In the genomic region with DNA sequence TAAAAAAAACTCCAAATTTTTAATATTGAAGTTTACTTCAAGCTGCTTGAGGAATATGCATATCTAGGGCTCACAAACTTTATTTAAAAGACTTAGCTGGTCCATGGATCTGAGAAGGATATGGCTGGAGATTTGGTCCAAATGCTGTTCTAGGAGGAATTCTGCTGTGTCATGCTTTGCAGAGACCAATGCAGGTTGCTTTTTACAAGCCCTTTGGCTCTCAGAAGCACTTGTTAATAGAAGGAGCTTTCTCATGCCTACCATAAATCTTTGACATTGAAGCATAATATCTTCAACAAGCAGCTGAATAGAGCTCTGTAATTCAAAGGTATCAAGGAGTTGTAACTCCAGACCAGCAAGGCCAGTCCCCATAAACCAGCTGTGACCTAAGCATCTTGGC, we compare ENCODE assay signal across 16 cellular contexts.
DNase-seq lines count a peak whose midpoint lies in the region; ATAC-seq and TF ChIP-seq lines count a peak whose summit lies in the region.
"Had no signal": no experiment of that assay in that cellular context is flagged by ENCODE, and none has a peak within 500 bp of the region (broad histone marks: within the 10 kb centered on the region; RNA-seq: fewer than 3 reads in every experiment).

No MANE protein-coding gene starts in this region.

- no peaks in the 10 kb centered on the region for H3K36me3 Mint-ChIP-seq in progenitor cell of endocrine pancreas (ENCODE audit: insufficient read depth)
- no peaks in the 10 kb centered on the region for H3K36me3 Mint-ChIP-seq in stimulated activated naive B cell treated with anti-CD40 and anti-IgM and Interleukin-4, amounts not matched to agents 10 μg/mL and 1 μg/mL and 100 μg/mL, for 72 hours
- H3K36me3 Mint-ChIP-seq: CD14-positive monocyte had no signal

- H3K27me3 ChIP-seq in smooth muscle cell (ENCODE audit: low read depth), result peaks cover 13% of the 10 kb centered on the region

- no peak for ATAC-seq in stimulated activated naive B cell treated with anti-CD40 and anti-IgM and Interleukin-4, amounts not matched to agents 10 μg/mL and 1 μg/mL and 100 μg/mL, for 72 hours (replicated peaks)
- ATAC-seq: PC-3, T-helper 17 cell had no signal

- H3K9me3 Mint-ChIP-seq in progenitor cell of endocrine pancreas (ENCODE audit: low read depth), result no peaks in the 10 kb centered on the region
- no peaks in the 10 kb centered on the region for H3K9me3 Mint-ChIP-seq in stimulated activated naive B cell treated with anti-CD40 and anti-IgM and Interleukin-4, amounts not matched to agents 10 μg/mL and 1 μg/mL and 100 μg/mL, for 72 hours
- H3K9me3 Mint-ChIP-seq: H9, IgD-negative memory B cell had no signal

- H3K4me3 ChIP-seq in smooth muscle cell, result no peak overlapping the region

- no peak overlapping the region for H2AFZ ChIP-seq in smooth muscle cell (ENCODE audit: low read depth)

- peak; percentile 33 for DNase-seq in NCI-H510A treated with DMSO at 0.1 percent for 48 hours (lab: John Stamatoyannopoulos, UW)
- no peak for DNase-seq in NCI-H510A (lab: John Stamatoyannopoulos, UW)
- peak; percentile 92 for DNase-seq in DMS79 treated with DMSO at 0.1 percent for 48 hours (lab: John Stamatoyannopoulos, UW)
- peak; percentile 19 for DNase-seq in NCI-H2196 (lab: John Stamatoyannopoulos, UW; ENCODE audit: unreplicated experiment)
- no peak for DNase-seq in progenitor cell of endocrine pancreas (ENCODE audit: low spot score, unreplicated experiment)
- DNase-seq in stimulated activated naive B cell treated with anti-CD40 and anti-IgM and Interleukin-4, amounts not matched to agents 10 μg/mL and 1 μg/mL and 100 μg/mL, for 72 hours, result no peak
- no peak for DNase-seq in smooth muscle cell (lab: John Stamatoyannopoulos, UW; ENCODE audit: unreplicated experiment)
- DNase-seq in cardiac septum (ENCODE audit: low spot score), result no peak
- DNase-seq: COR-L47, H9, NCI-H1436 treated with DMSO at 0.1 percent for 48 hours, PC-3, T-helper 17 cell had no signal

- no peaks in the 10 kb centered on the region for H3K36me3 ChIP-seq in smooth muscle cell (ENCODE audit: low read depth)

- no peaks in the 10 kb centered on the region for H3F3A ChIP-seq in smooth muscle cell (ENCODE audit: low read depth)

- H3K4me3 Mint-ChIP-seq in progenitor cell of endocrine pancreas (ENCODE audit: low read depth), result no peak overlapping the region
- no peak overlapping the region for H3K4me3 Mint-ChIP-seq in stimulated activated naive B cell treated with anti-CD40 and anti-IgM and Interleukin-4, amounts not matched to agents 10 μg/mL and 1 μg/mL and 100 μg/mL, for 72 hours
- H3K4me3 Mint-ChIP-seq: CD14-positive monocyte, H9, IgD-negative memory B cell, T-helper 17 cell had no signal

- no peaks in the 10 kb centered on the region for H4K20me1 ChIP-seq in smooth muscle cell (ENCODE audit: low read depth)

- no peaks in the 10 kb centered on the region for H3K9me3 ChIP-seq in smooth muscle cell (replicated peaks; ENCODE audit: low read depth)

- no peak overlapping the region for H3K9ac ChIP-seq in smooth muscle cell (ENCODE audit: low read depth)

- TF ChIP-seq CTCF in progenitor cell of endocrine pancreas (IDR thresholded peaks at IDR 0.05; ENCODE audit: unreplicated experiment), result no peak
- TF ChIP-seq CTCF in smooth muscle cell (IDR thresholded peaks at IDR 0.05; ENCODE audit: borderline replicate concordance, insufficient read depth, poor library complexity, severe bottlenecking), result no peak

- H3K4me1 ChIP-seq in smooth muscle cell (ENCODE audit: low read depth), result no peaks in the 10 kb centered on the region

- no peaks in the 10 kb centered on the region for H3K79me2 ChIP-seq in smooth muscle cell (ENCODE audit: low read depth)

- no peak overlapping the region for H3K4me2 ChIP-seq in smooth muscle cell

- no peaks in the 10 kb centered on the region for H3K27me3 Mint-ChIP-seq in progenitor cell of endocrine pancreas
- H3K27me3 Mint-ChIP-seq in stimulated activated naive B cell treated with anti-CD40 and anti-IgM and Interleukin-4, amounts not matched to agents 10 μg/mL and 1 μg/mL and 100 μg/mL, for 72 hours, result no peaks in the 10 kb centered on the region
- H3K27me3 Mint-ChIP-seq: T-helper 17 cell had no signal

- H3K27ac Mint-ChIP-seq in progenitor cell of endocrine pancreas, result peak overlapping the region; percentile 76
- no peak overlapping the region for H3K27ac Mint-ChIP-seq in stimulated activated naive B cell treated with anti-CD40 and anti-IgM and Interleukin-4, amounts not matched to agents 10 μg/mL and 1 μg/mL and 100 μg/mL, for 72 hours
- H3K27ac Mint-ChIP-seq: CD14-positive monocyte, H9, IgD-negative memory B cell, T-helper 17 cell had no signal

- peaks cover 12% of the 10 kb centered on the region for H3K4me1 Mint-ChIP-seq in progenitor cell of endocrine pancreas (ENCODE audit: low read depth)
- no peaks in the 10 kb centered on the region for H3K4me1 Mint-ChIP-seq in stimulated activated naive B cell treated with anti-CD40 and anti-IgM and Interleukin-4, amounts not matched to agents 10 μg/mL and 1 μg/mL and 100 μg/mL, for 72 hours
- H3K4me1 Mint-ChIP-seq: CD14-positive monocyte, H9 had no signal

- no peak overlapping the region for H3K27ac ChIP-seq in smooth muscle cell (ENCODE audit: low read depth)
- H3K27ac ChIP-seq: RWPE1 had no signal

- intact Hi-C loops in cardiac septum (cut with DNase I), result no loop called here

Comparison
In these comparisons a context has a peak if more than half of its experiments do, and no peak if none do; other contexts are left out.
1. DNase-seq: peak in NCI-H510A treated with DMSO at 0.1 percent for 48 hours (single experiment), DMS79 treated with DMSO at 0.1 percent for 48 hours (single experiment) and NCI-H2196 (single experiment); none in NCI-H510A (single experiment), progenitor cell of endocrine pancreas (single experiment), stimulated activated naive B cell treated with anti-CD40 and anti-IgM and Interleukin-4, amounts not matched to agents 10 μg/mL and 1 μg/mL and 100 μg/mL, for 72 hours (single experiment), smooth muscle cell (single experiment) and cardiac septum (single experiment).